Comparison of ENCODE assay signal across 1 cellular context in the genomic region with DNA sequence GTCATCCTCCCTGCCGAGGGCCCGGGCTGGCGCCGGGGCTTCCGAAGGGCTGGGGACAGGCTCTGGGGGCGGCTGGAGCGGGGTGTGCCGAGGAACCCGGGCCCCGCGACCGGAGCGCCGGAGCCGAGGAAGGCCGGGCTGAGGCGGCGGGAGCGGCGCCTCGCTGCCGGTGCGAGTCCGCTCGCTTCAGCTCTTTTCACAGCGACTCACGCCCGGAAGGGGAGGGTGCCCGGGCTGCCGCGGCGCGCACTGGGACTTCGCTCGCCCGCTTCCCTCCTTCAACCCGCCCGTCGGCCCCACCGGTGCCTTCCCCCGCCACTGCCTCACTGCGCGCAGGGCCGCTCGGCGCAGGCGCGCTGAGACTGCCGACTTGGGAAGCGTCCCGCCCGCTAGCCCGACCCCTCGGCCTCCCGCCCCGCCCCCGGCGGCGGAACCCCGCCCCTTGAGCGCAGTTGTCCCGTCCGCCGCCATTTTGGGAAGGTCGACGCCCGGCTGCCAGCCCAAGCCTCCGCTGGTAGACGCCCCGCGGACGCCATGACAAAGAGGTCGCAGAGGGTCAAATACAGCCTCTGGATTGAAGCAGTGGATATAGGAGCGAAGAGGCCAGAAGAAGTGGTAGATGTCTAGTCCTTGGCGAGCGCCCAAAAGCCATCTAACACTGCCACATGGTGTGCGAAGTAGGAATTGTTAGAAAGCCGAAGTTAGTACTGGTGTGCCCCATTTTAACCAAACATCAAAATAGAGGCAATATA.
TF ChIP-seq lines count a peak whose summit lies in the region.

A gene with protein sequence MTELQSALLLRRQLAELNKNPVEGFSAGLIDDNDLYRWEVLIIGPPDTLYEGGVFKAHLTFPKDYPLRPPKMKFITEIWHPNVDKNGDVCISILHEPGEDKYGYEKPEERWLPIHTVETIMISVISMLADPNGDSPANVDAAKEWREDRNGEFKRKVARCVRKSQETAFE (minus strand): TSS at position 364 of the 752 bp plus-strand sequence. CDS start 359 bp downstream, at position 5.

TF ChIP-seq in GM12878, 131 proteins besides CTCF, POLR2A, EP300 and RAD21 (continued from another document and continues in another):
- TF ChIP-seq RAD51 (IDR thresholded peaks at IDR 0.05) (no peak), ZZZ3 (IDR thresholded peaks at IDR 0.05; ENCODE audit: control insufficient read depth, insufficient read length, low read depth) (no peak), PAX5 (IDR thresholded peaks at IDR 0.05; ENCODE audit: borderline replicate concordance, low read depth, low read length) (no peak), NRF1 (conservative IDR thresholded peaks at IDR 0.05; ENCODE audit: low read depth, low read length) (peak; percentile 63), MXI1 (IDR thresholded peaks at IDR 0.05; ENCODE audit: low read depth, low read length) (peak; percentile 60; the same call in 1 of the 2 replicates), CEBPB (IDR thresholded peaks at IDR 0.05; ENCODE audit: borderline replicate concordance in 1 of 2, low read depth in 2 of 2, low read length in 2 of 2) (no peak), YBX1 (IDR thresholded peaks at IDR 0.05) (no peak), YY1 (IDR thresholded peaks at IDR 0.05; ENCODE audit: low read depth, low read length) (peak; percentile 100), SPI1 (IDR thresholded peaks at IDR 0.05; ENCODE audit: borderline replicate concordance, insufficient read depth, low read depth, low read length) (0 out of 2 replicates have a peak, but pooled peaks have one; percentile 45), NFIC (IDR thresholded peaks at IDR 0.05; ENCODE audit: low read depth, low read length) (no peak), HCFC1 (IDR thresholded peaks at IDR 0.05; ENCODE audit: low read length) (peak; percentile 83), SUPT20H (IDR thresholded peaks at IDR 0.05; ENCODE audit: borderline replicate concordance, control insufficient read depth, low read depth, low read length) (no peak), ZBED1 (IDR thresholded peaks at IDR 0.05; ENCODE audit: borderline replicate concordance) (no peak), MEF2B (IDR thresholded peaks at IDR 0.05; ENCODE audit: partially characterized antibody, poor library complexity, severe bottlenecking) (no peak), FOXM1 (IDR thresholded peaks at IDR 0.05; ENCODE audit: low read depth, low read length) (no peak), RELA (IDR thresholded peaks at IDR 0.05; ENCODE audit: borderline replicate concordance, partially characterized antibody) (peak; percentile 35), BRCA1 (IDR thresholded peaks at IDR 0.05; ENCODE audit: low read depth, low read length) (no peak), SIX5 (IDR thresholded peaks at IDR 0.05; ENCODE audit: low read depth, low read length, severe bottlenecking) (peak; percentile 70), RB1 (IDR thresholded peaks at IDR 0.05; ENCODE audit: borderline replicate concordance) (no peak; the same call in 1 of the 2 replicates), MYB (IDR thresholded peaks at IDR 0.05; ENCODE audit: borderline replicate concordance, low read depth, low read length) (no peak), NR2F1 (conservative IDR thresholded peaks at IDR 0.05) (peak; percentile 83), CHD4 (IDR thresholded peaks at IDR 0.05) (no peak), SMC3 (IDR thresholded peaks at IDR 0.05; ENCODE audit: borderline replicate concordance, low read length) (peak; percentile 43; the same call in 1 of the 2 replicates), LARP7 (IDR thresholded peaks at IDR 0.05) (peak; percentile 93), RBBP5 (conservative IDR thresholded peaks at IDR 0.05) (no peak), TAF1 (IDR thresholded peaks at IDR 0.05; ENCODE audit: borderline replicate concordance, low read depth, low read length) (peak; percentile 84), SREBF1 (IDR thresholded peaks at IDR 0.05; ENCODE audit: low read length) (no peak), ZNF274 (IDR thresholded peaks at IDR 0.05; ENCODE audit: insufficient read depth, insufficient read length) (no peak), SIN3A (IDR thresholded peaks at IDR 0.05; ENCODE audit: low read depth, low read length) (peak; percentile 80)
- TF ChIP-seq, protein P1, sequence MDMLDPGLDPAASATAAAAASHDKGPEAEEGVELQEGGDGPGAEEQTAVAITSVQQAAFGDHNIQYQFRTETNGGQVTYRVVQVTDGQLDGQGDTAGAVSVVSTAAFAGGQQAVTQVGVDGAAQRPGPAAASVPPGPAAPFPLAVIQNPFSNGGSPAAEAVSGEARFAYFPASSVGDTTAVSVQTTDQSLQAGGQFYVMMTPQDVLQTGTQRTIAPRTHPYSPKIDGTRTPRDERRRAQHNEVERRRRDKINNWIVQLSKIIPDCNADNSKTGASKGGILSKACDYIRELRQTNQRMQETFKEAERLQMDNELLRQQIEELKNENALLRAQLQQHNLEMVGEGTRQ (IDR thresholded peaks at IDR 0.05; ENCODE audit: borderline replicate concordance, low read depth, low read length) = no peak
- TF ChIP-seq, protein P2, sequence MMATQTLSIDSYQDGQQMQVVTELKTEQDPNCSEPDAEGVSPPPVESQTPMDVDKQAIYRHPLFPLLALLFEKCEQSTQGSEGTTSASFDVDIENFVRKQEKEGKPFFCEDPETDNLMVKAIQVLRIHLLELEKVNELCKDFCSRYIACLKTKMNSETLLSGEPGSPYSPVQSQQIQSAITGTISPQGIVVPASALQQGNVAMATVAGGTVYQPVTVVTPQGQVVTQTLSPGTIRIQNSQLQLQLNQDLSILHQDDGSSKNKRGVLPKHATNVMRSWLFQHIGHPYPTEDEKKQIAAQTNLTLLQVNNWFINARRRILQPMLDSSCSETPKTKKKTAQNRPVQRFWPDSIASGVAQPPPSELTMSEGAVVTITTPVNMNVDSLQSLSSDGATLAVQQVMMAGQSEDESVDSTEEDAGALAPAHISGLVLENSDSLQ (IDR thresholded peaks at IDR 0.05) = peak; percentile 45
- TF ChIP-seq, protein P3, sequence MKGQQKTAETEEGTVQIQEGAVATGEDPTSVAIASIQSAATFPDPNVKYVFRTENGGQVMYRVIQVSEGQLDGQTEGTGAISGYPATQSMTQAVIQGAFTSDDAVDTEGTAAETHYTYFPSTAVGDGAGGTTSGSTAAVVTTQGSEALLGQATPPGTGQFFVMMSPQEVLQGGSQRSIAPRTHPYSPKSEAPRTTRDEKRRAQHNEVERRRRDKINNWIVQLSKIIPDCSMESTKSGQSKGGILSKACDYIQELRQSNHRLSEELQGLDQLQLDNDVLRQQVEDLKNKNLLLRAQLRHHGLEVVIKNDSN (IDR thresholded peaks at IDR 0.05; ENCODE audit: borderline replicate concordance, extremely low read length, insufficient read depth, low read depth, low read length) = no peak
- TF ChIP-seq, protein P4, sequence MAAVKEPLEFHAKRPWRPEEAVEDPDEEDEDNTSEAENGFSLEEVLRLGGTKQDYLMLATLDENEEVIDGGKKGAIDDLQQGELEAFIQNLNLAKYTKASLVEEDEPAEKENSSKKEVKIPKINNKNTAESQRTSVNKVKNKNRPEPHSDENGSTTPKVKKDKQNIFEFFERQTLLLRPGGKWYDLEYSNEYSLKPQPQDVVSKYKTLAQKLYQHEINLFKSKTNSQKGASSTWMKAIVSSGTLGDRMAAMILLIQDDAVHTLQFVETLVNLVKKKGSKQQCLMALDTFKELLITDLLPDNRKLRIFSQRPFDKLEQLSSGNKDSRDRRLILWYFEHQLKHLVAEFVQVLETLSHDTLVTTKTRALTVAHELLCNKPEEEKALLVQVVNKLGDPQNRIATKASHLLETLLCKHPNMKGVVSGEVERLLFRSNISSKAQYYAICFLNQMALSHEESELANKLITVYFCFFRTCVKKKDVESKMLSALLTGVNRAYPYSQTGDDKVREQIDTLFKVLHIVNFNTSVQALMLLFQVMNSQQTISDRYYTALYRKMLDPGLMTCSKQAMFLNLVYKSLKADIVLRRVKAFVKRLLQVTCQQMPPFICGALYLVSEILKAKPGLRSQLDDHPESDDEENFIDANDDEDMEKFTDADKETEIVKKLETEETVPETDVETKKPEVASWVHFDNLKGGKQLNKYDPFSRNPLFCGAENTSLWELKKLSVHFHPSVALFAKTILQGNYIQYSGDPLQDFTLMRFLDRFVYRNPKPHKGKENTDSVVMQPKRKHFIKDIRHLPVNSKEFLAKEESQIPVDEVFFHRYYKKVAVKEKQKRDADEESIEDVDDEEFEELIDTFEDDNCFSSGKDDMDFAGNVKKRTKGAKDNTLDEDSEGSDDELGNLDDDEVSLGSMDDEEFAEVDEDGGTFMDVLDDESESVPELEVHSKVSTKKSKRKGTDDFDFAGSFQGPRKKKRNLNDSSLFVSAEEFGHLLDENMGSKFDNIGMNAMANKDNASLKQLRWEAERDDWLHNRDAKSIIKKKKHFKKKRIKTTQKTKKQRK (IDR thresholded peaks at IDR 0.05; ENCODE audit: low read depth, low read length) = no peak
- TF ChIP-seq, protein P5, sequence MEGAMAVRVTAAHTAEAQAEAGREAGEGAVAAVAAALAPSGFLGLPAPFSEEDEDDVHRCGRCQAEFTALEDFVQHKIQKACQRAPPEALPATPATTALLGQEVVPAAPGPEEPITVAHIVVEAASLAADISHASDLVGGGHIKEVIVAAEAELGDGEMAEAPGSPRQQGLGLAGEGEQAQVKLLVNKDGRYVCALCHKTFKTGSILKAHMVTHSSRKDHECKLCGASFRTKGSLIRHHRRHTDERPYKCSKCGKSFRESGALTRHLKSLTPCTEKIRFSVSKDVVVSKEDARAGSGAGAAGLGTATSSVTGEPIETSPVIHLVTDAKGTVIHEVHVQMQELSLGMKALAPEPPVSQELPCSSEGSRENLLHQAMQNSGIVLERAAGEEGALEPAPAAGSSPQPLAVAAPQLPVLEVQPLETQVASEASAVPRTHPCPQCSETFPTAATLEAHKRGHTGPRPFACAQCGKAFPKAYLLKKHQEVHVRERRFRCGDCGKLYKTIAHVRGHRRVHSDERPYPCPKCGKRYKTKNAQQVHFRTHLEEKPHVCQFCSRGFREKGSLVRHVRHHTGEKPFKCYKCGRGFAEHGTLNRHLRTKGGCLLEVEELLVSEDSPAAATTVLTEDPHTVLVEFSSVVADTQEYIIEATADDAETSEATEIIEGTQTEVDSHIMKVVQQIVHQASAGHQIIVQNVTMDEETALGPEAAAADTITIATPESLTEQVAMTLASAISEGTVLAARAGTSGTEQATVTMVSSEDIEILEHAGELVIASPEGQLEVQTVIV (IDR thresholded peaks at IDR 0.05; ENCODE audit: borderline replicate concordance, partially characterized antibody) = no peak
- TF ChIP-seq, protein P6, sequence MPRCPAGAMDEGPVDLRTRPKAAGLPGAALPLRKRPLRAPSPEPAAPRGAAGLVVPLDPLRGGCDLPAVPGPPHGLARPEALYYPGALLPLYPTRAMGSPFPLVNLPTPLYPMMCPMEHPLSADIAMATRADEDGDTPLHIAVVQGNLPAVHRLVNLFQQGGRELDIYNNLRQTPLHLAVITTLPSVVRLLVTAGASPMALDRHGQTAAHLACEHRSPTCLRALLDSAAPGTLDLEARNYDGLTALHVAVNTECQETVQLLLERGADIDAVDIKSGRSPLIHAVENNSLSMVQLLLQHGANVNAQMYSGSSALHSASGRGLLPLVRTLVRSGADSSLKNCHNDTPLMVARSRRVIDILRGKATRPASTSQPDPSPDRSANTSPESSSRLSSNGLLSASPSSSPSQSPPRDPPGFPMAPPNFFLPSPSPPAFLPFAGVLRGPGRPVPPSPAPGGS (IDR thresholded peaks at IDR 0.05; ENCODE audit: borderline replicate concordance, insufficient read depth, low read depth, low read length, poor library complexity, severe bottlenecking) = no peak
- TF ChIP-seq, protein P7, sequence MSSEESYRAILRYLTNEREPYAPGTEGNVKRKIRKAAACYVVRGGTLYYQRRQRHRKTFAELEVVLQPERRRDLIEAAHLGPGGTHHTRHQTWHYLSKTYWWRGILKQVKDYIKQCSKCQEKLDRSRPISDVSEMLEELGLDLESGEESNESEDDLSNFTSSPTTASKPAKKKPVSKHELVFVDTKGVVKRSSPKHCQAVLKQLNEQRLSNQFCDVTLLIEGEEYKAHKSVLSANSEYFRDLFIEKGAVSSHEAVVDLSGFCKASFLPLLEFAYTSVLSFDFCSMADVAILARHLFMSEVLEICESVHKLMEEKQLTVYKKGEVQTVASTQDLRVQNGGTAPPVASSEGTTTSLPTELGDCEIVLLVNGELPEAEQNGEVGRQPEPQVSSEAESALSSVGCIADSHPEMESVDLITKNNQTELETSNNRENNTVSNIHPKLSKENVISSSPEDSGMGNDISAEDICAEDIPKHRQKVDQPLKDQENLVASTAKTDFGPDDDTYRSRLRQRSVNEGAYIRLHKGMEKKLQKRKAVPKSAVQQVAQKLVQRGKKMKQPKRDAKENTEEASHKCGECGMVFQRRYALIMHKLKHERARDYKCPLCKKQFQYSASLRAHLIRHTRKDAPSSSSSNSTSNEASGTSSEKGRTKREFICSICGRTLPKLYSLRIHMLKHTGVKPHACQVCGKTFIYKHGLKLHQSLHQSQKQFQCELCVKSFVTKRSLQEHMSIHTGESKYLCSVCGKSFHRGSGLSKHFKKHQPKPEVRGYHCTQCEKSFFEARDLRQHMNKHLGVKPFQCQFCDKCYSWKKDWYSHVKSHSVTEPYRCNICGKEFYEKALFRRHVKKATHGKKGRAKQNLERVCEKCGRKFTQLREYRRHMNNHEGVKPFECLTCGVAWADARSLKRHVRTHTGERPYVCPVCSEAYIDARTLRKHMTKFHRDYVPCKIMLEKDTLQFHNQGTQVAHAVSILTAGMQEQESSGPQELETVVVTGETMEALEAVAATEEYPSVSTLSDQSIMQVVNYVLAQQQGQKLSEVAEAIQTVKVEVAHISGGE (CRISPR knock-in tag; IDR thresholded peaks at IDR 0.05) = no peak
- TF ChIP-seq, protein P8, sequence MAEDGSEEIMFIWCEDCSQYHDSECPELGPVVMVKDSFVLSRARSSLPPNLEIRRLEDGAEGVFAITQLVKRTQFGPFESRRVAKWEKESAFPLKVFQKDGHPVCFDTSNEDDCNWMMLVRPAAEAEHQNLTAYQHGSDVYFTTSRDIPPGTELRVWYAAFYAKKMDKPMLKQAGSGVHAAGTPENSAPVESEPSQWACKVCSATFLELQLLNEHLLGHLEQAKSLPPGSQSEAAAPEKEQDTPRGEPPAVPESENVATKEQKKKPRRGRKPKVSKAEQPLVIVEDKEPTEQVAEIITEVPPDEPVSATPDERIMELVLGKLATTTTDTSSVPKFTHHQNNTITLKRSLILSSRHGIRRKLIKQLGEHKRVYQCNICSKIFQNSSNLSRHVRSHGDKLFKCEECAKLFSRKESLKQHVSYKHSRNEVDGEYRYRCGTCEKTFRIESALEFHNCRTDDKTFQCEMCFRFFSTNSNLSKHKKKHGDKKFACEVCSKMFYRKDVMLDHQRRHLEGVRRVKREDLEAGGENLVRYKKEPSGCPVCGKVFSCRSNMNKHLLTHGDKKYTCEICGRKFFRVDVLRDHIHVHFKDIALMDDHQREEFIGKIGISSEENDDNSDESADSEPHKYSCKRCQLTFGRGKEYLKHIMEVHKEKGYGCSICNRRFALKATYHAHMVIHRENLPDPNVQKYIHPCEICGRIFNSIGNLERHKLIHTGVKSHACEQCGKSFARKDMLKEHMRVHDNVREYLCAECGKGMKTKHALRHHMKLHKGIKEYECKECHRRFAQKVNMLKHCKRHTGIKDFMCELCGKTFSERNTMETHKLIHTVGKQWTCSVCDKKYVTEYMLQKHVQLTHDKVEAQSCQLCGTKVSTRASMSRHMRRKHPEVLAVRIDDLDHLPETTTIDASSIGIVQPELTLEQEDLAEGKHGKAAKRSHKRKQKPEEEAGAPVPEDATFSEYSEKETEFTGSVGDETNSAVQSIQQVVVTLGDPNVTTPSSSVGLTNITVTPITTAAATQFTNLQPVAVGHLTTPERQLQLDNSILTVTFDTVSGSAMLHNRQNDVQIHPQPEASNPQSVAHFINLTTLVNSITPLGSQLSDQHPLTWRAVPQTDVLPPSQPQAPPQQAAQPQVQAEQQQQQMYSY (CRISPR knock-in tag; IDR thresholded peaks at IDR 0.05) = no peak
